In the genomic region with DNA sequence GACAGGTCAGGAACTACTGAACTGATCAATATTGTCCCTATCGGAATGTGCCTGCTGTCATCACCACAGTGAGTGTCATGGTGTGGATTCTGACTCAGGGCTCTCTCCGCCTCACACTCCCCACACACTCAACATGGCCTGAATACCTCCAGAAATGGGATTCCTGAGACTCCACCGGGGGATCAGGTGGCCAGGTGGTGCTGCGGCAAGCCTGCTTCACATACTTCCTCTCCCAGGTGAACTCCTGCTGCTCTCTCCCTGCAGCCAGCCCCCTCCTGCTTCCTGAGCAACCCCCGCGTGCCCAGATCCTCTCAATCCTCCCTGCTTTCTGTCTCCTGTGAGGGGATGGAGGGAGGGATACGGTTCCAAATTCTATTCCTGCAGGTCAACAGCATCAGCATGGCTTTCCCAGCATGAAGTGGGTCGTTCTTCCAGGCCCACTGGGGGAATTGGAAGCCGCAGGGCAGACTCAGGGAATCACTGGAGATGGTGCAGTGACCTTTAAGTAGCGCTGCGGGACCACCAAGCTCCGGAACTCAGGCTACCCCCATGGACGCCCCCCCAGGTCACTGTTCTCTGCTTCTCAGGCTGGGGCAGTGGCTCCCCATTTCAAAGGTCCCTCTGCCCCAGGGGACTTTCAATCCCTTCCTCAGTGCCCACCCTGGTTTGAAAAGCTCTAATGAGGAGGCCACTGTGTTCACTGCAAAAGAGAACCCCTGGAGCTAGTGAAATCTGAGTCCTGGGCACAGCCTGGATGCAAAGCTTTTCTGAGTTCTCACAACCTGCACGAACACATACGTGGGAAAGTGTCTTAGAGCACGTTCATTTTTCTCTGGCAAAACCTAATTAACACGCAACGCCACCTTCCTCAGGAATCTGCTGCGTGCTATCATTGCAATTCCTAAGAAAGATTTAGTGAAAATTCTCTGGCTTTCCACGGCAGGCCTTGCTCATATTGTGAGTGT, we compare ENCODE assay signal across 16 cellular contexts.
DNase-seq lines count a peak whose midpoint lies in the region; ATAC-seq and TF ChIP-seq lines count a peak whose summit lies in the region.
"Had no signal": no experiment of that assay in that cellular context is flagged by ENCODE, and none has a peak within 500 bp of the region (broad histone marks: within the 10 kb centered on the region; RNA-seq: fewer than 3 reads in every experiment).

No MANE protein-coding gene starts in this region.

- H3K27me3 ChIP-seq in DND-41 (ENCODE audit: insufficient read depth, low read length, poor library complexity), result no peaks in the 10 kb centered on the region
- H3K27me3 ChIP-seq: body of pancreas, SJSA1 had no signal

- no peaks in the 10 kb centered on the region; the same call in 1 of the 2 replicates for H3K79me2 ChIP-seq in DND-41 (ENCODE audit: insufficient read depth, low read length)

- TF ChIP-seq CTCF in DND-41 (IDR thresholded peaks at IDR 0.05; ENCODE audit: borderline replicate concordance, extremely low read depth, low read length, poor library complexity, severe bottlenecking), result no peak
- no peak for TF ChIP-seq CTCF in nephron (IDR thresholded peaks at IDR 0.05; ENCODE audit: unreplicated experiment in 3 of 3)

- no peaks in the 10 kb centered on the region for H4K20me1 ChIP-seq in DND-41 (ENCODE audit: insufficient read depth, low read length)

- peak overlapping the region; percentile 46; the same call in 1 of the 2 replicates for H3K4me2 ChIP-seq in DND-41 (ENCODE audit: insufficient read depth, low read length)

- peak overlapping the region; percentile 45 for H3K9ac ChIP-seq in DND-41 (ENCODE audit: low read depth, low read length)

- H3K27me3 Mint-ChIP-seq in nephron (ENCODE audit: low read depth), result peaks cover 6% of the 10 kb centered on the region

- peak overlapping the region; percentile 96 for H3K27ac ChIP-seq in DND-41 (ENCODE audit: low read length)
- H3K27ac ChIP-seq: SJSA1, thoracic aorta had no signal

- H3K36me3 Mint-ChIP-seq in nephron (ENCODE audit: low read depth), result peaks cover 12% of the 10 kb centered on the region
- H3K36me3 Mint-ChIP-seq: immature natural killer cell had no signal

- DNase-seq in DND-41 (no peak), NCI-H2171 (lab: John Stamatoyannopoulos, UW) (peak; percentile 16), cerebellar cortex (ENCODE audit: low spot score) (peak; percentile 55), NCI-H2196 treated with DMSO at 0.1 percent for 48 hours (lab: John Stamatoyannopoulos, UW; ENCODE audit: unreplicated experiment) (no peak), cortex of kidney (lab: John Stamatoyannopoulos, UW) (no peak), HuH-7.5 (ENCODE audit: low spot score) (no peak), NCI-H526 (lab: John Stamatoyannopoulos, UW) (no peak)
- DNase-seq: activated effector memory CD4-positive, alpha-beta T cell treated with anti-CD3 and anti-CD28 coated beads, Interleukin-2, amount 50 U/mL, for 16 hours; HCEC 1CT; immature natural killer cell; NCI-H187; NK-92 treated with Interleukin-12 subunit alpha and Interleukin-12 subunit beta, amount 100 ng/mL, for 24 hours had no signal

- H3K9me3 Mint-ChIP-seq in nephron, result peaks cover 15% of the 10 kb centered on the region
- H3K9me3 Mint-ChIP-seq: immature natural killer cell had no signal

- peaks cover 4% of the 10 kb centered on the region for H3K9me3 ChIP-seq in DND-41 (ENCODE audit: insufficient read depth, low read length, severe bottlenecking)
- H3K9me3 ChIP-seq: body of pancreas, SJSA1 had no signal

- no peak for ATAC-seq in DND-41 (ENCODE audit: insufficient read depth, low read depth)

- H3K4me3 Mint-ChIP-seq in nephron, result no peak overlapping the region

- no peak overlapping the region for H3K4me3 ChIP-seq in DND-41 (ENCODE audit: low read depth in 1 of 2, low read length in 2 of 2)
- H3K4me3 ChIP-seq: body of pancreas, SJSA1, thoracic aorta had no signal

- no peaks in the 10 kb centered on the region for H3K36me3 ChIP-seq in DND-41 (ENCODE audit: insufficient read depth, low read length)
- H3K36me3 ChIP-seq: SJSA1, thoracic aorta had no signal

- H2AFZ ChIP-seq in DND-41 (ENCODE audit: low read depth, low read length), result no peak overlapping the region

- peaks cover 91% of the 10 kb centered on the region for H3K4me1 ChIP-seq in DND-41 (ENCODE audit: insufficient read depth, low read length)

- H3K27ac Mint-ChIP-seq in nephron, result peak overlapping the region; percentile 82 to 92 (median 90)

- peaks cover 53% of the 10 kb centered on the region for H3K4me1 Mint-ChIP-seq in nephron

Comparison
In these comparisons a context has a peak if more than half of its experiments do, and no peak if none do; other contexts are left out.
1. DNase-seq: peak in NCI-H2171 (single experiment) and cerebellar cortex (single experiment); none in DND-41 (single experiment), NCI-H2196 treated with DMSO at 0.1 percent for 48 hours (single experiment), cortex of kidney (single experiment), HuH-7.5 (single experiment) and NCI-H526 (0 of 2).